1 cellular context compared by ENCODE assay signal in genomic region chr2:233872129-233872528, GRCh38.
A peak's percentile ranks its signal among the peaks of the same experiment; 100 is the strongest.
TF ChIP-seq lines count a peak whose summit lies in the region.

No MANE protein-coding gene starts in this region.

TF ChIP-seq in GM12878, 131 proteins besides CTCF, POLR2A, EP300 and RAD21:
- TF ChIP-seq PKNOX1 (IDR thresholded peaks at IDR 0.05) (peak; percentile 61; the same call in 1 of the 2 replicates), SPI1 (IDR thresholded peaks at IDR 0.05; ENCODE audit: borderline replicate concordance, insufficient read depth, low read depth, low read length) (peak; percentile 89)
TF ChIP-seq in GM12878: peak in this region for 2; not testable (repeated sequence) for 129.
